35 cellular contexts compared by ENCODE assay signal in genomic region chr20:33308668-33309067, GRCh38. TPM values are rescaled to one million over a fixed set of nuclear protein-coding genes. Genes with fewer than 3 reads are reported as not detected.
"Had no signal": no experiment of that assay in that cellular context is flagged by ENCODE, and none has a peak within 500 bp of the region (broad histone marks: within the 10 kb centered on the region; RNA-seq: fewer than 3 reads in every experiment).

No MANE protein-coding gene starts in this region.

- H3K4me1 Mint-ChIP-seq: naive B cell; stimulated activated naive CD8-positive, alpha-beta T cell treated with anti-CD3 and anti-CD28 coated beads, Interleukin-15, amount 100 ng/mL, for 72 hours had no signal

- FAIRE-seq: islet of Langerhans, pancreas had no signal

- H3K27ac Mint-ChIP-seq: mesothelial cell of epicardium; naive B cell; natural killer cell treated with Interleukin-12 subunit alpha and Interleukin-12 subunit beta and Interleukin-15 and Interleukin-18, amount 100 ng/mL, for 72 hours; progenitor cell of endocrine pancreas; stimulated activated naive CD8-positive, alpha-beta T cell treated with anti-CD3 and anti-CD28 coated beads, Interleukin-15, amount 100 ng/mL, for 72 hours had no signal

- H3K27ac ChIP-seq: coronary artery, esophagus squamous epithelium, heart right ventricle, left lung, neutrophil, pancreas, suprapubic skin, transverse colon had no signal

- H3K36me3 ChIP-seq: esophagus squamous epithelium, heart right ventricle, left lung, neutrophil, pancreas, suprapubic skin, transverse colon had no signal

- H3K4me3 ChIP-seq: coronary artery, esophagus squamous epithelium, heart right ventricle, left lung, mucosa of descending colon, pancreas, smooth muscle cell, suprapubic skin, transverse colon had no signal

- H3K4me3 Mint-ChIP-seq: mesothelial cell of epicardium; natural killer cell treated with Interleukin-12 subunit alpha and Interleukin-12 subunit beta and Interleukin-15 and Interleukin-18, amount 100 ng/mL, for 72 hours; neural crest cell; stimulated activated naive CD8-positive, alpha-beta T cell treated with anti-CD3 and anti-CD28 coated beads, Interleukin-15, amount 100 ng/mL, for 72 hours had no signal

- H3K36me3 Mint-ChIP-seq: mesothelial cell of epicardium; naive B cell; natural killer cell treated with Interleukin-12 subunit alpha and Interleukin-12 subunit beta and Interleukin-15 and Interleukin-18, amount 100 ng/mL, for 72 hours had no signal

- ATAC-seq: heart right ventricle; left cardiac atrium; left lung; mucosa of descending colon; natural killer cell treated with Interleukin-12 subunit alpha and Interleukin-12 subunit beta and Interleukin-15 and Interleukin-18, amount 100 ng/mL, for 72 hours; pancreas; sciatic nerve; stimulated activated naive CD8-positive, alpha-beta T cell treated with anti-CD3 and anti-CD28 coated beads, Interleukin-15, amount 100 ng/mL, for 72 hours had no signal

- H3K27me3 ChIP-seq: esophagus squamous epithelium, left lung, neutrophil, pancreas, suprapubic skin, transverse colon had no signal

- H3K9me3 Mint-ChIP-seq: natural killer cell treated with Interleukin-12 subunit alpha and Interleukin-12 subunit beta and Interleukin-15 and Interleukin-18, amount 100 ng/mL, for 72 hours; stimulated activated naive CD8-positive, alpha-beta T cell treated with anti-CD3 and anti-CD28 coated beads, Interleukin-15, amount 100 ng/mL, for 72 hours had no signal

- DNase-seq: dermis blood vessel endothelial cell; effector memory CD4-positive, alpha-beta T cell; erythroblast; esophagus squamous epithelium; foreskin melanocyte; glutamatergic neuron; heart right ventricle; hippocampal formation; left cardiac atrium; left lung; mesenchymal stem cell; mucosa of descending colon; naive B cell; pancreas; stimulated activated CD4-positive, alpha-beta T cell treated with anti-CD3 and anti-CD28 coated beads, Interleukin-12 subunit alpha, Interleukin-12 subunit beta, amount 100 ng/mL, for 4 hours; stimulated activated CD4-positive, alpha-beta T cell treated with anti-CD3 and anti-CD28 coated beads, Interleukin-1b, Interleukin-23, amount 100 ng/mL, for 48 hours; stimulated activated CD4-positive, alpha-beta T cell treated with anti-CD3 and anti-CD28 coated beads, Interleukin-4, amount 100 ng/mL, for 1 hour; stimulated activated CD8-positive, alpha-beta memory T cell treated with anti-CD3 and anti-CD28 coated beads, Interleukin-4, amount 100 ng/mL, for 48 hours; stimulated activated naive CD4-positive, alpha-beta T cell; stimulated activated naive CD8-positive, alpha-beta T cell treated with anti-CD3 and anti-CD28 coated beads, Interleukin-15, amount 100 ng/mL, for 72 hours; transverse colon had no signal

- H3K4me1 ChIP-seq: esophagus squamous epithelium, heart right ventricle, left lung, pancreas, suprapubic skin, transverse colon had no signal

- H3K27me3 Mint-ChIP-seq: natural killer cell treated with Interleukin-12 subunit alpha and Interleukin-12 subunit beta and Interleukin-15 and Interleukin-18, amount 100 ng/mL, for 72 hours; stimulated activated naive CD8-positive, alpha-beta T cell treated with anti-CD3 and anti-CD28 coated beads, Interleukin-15, amount 100 ng/mL, for 72 hours had no signal

- H3K9me3 ChIP-seq: esophagus squamous epithelium, heart right ventricle, left lung, mucosa of descending colon, neutrophil, pancreas, suprapubic skin, transverse colon had no signal

RNA-seq across cellular contexts. Expression of gene BPIFB1, which starts 25.7 kb away (rescaled TPM):
- total RNA-seq: dermis blood vessel endothelial cell; heart right ventricle; kidney epithelial cell; left cardiac atrium; lower leg skin; lung microvascular endothelial cell; mesothelial cell of epicardium; mucosa of descending colon; natural killer cell treated with Interleukin-12 subunit alpha and Interleukin-12 subunit beta and Interleukin-15 and Interleukin-18, amount 100 ng/mL, for 72 hours; neural crest cell; omental fat pad; progenitor cell of endocrine pancreas; smooth muscle cell; suprapubic skin; transverse colon had no signal
- polyA plus RNA-seq: smooth muscle cell had no signal
